Comparison of ENCODE assay signal across 9 cellular contexts in the genomic region with DNA sequence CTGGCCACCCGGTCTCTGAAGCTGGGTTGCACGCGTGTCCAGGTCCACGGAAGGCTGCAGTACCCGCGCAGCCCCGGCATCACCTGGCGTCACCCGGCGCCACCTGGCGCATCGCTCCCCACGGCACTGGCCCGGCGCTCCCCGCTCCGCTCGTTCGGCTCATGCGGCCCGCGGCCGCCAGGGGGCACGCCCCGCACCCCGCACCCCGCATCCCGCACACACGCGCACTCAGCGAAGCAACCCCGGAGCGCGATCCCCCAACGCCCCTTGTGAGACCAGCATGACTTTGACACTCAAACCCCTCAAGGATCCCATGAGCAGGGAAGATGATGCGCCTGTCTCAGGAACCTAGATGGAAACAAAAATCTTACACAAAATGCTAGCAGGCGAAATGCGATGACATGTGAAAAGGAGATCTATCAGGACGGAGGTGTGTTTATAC. TPM values are rescaled to one million over a fixed set of nuclear protein-coding genes. Genes with fewer than 3 reads are reported as not detected.
DNase-seq lines count a peak whose midpoint lies in the region; ATAC-seq and TF ChIP-seq lines count a peak whose summit lies in the region.
"Had no signal": no experiment of that assay in that cellular context is flagged by ENCODE, and none has a peak within 500 bp of the region (broad histone marks: within the 10 kb centered on the region; RNA-seq: fewer than 3 reads in every experiment).

No MANE protein-coding gene starts in this region.

- no peak for TF ChIP-seq POLR2A in heart left ventricle (IDR thresholded peaks at IDR 0.05)
- no peak for TF ChIP-seq POLR2A in gastrocnemius medialis (IDR thresholded peaks at IDR 0.05)

- no peaks in the 10 kb centered on the region for H3K79me2 ChIP-seq in GM23338 (replicated peaks; ENCODE audit: insufficient read depth)
- no peaks in the 10 kb centered on the region for H3K79me2 ChIP-seq in PC-3 (ENCODE audit: low read length)

- DNase-seq in GM23338 (ENCODE audit: low spot score) (peak; percentile 84), PC-3 (peak; percentile 81), heart left ventricle (no peak), gastrocnemius medialis (no peak)
- DNase-seq in activated naive CD4-positive, alpha-beta T cell (lab: John Stamatoyannopoulos, UW) = peak in 3 of 4 experiments; percentile 21 to 57 (median 31)

- H3K36me3 ChIP-seq in GM23338 (ENCODE audit: insufficient read depth) (no peaks in the 10 kb centered on the region), PC-3 (ENCODE audit: low read depth, low read length) (no peaks in the 10 kb centered on the region), heart left ventricle (no peaks in the 10 kb centered on the region), gastrocnemius medialis (no peaks in the 10 kb centered on the region)

- H3K4me3 Mint-ChIP-seq in GM23338 = peak overlapping the region; percentile 53

- in situ Hi-C loops in gastrocnemius medialis (cut with MboI; ENCODE audit: low sequenced_read_pairs in 4 of 4) = loop anchor here (5.0 to 10.0 kb wide), 3 partner anchors 46 to 139 kb away; no protein-coding TSS in a partner anchor

- H3K36me3 Mint-ChIP-seq in GM23338 (ENCODE audit: low read depth) = no peaks in the 10 kb centered on the region; the same call in 2 of the 3 replicates

- H3F3A ChIP-seq in GM23338 (replicated peaks; ENCODE audit: low read depth) (no peaks in the 10 kb centered on the region), PC-3 (ENCODE audit: low read length, unreplicated experiment) (no peaks in the 10 kb centered on the region)

- H3K4me1 Mint-ChIP-seq in GM23338 = peaks cover 9% of the 10 kb centered on the region

- WGBS in heart left ventricle, 4 donors = 7 to 9% (median 8%) methylated on average over 20 to 39 of the region's 39 CpGs

- H3K4me3 ChIP-seq in GM23338 (peak overlapping the region; percentile 48), PC-3 (ENCODE audit: low read length) (peak overlapping the region; percentile 64), heart left ventricle (no peak overlapping the region), gastrocnemius medialis (no peak overlapping the region)

- TF ChIP-seq CTCF in C4-2B (conservative IDR thresholded peaks at IDR 0.05) (peak; percentile 98), GM23338 (conservative IDR thresholded peaks at IDR 0.05; ENCODE audit: low read depth in 2 of 2) (peak; percentile 79 to 94), PC-3 (conservative IDR thresholded peaks at IDR 0.05; ENCODE audit: low read depth, low read length) (peak; percentile 100), heart left ventricle (IDR thresholded peaks at IDR 0.05) (peak; percentile 32 to 66 (median 46)), gastrocnemius medialis (IDR thresholded peaks at IDR 0.05 in 4 of 5, conservative IDR thresholded peaks at IDR 0.05 in 1 of 5) (peak; percentile 11 to 50 (median 20))

- H3K27me3 Mint-ChIP-seq in GM23338 (ENCODE audit: insufficient read depth, low read depth, poor library complexity) = peaks cover 30% of the 10 kb centered on the region

- no peak overlapping the region for H3K27ac ChIP-seq in C4-2B
- H3K27ac ChIP-seq in GM23338 (ENCODE audit: low read depth) = no peak overlapping the region
- H3K27ac ChIP-seq in PC-3 (ENCODE audit: low read length) = no peak overlapping the region
- H3K27ac ChIP-seq in heart left ventricle = no peak overlapping the region
- no peak overlapping the region for H3K27ac ChIP-seq in gastrocnemius medialis

- H3K4me1 ChIP-seq in GM23338 (ENCODE audit: insufficient read depth) = 0 out of 2 replicates have a peak, but pooled peaks cover 5% of the 10 kb centered on the region
- peaks cover 16% of the 10 kb centered on the region; the same call in 1 of the 2 replicates for H3K4me1 ChIP-seq in PC-3 (ENCODE audit: insufficient read depth, low read length)
- H3K4me1 ChIP-seq in heart left ventricle = peaks cover 0 to 17% (median 4%) of the 10 kb centered on the region in 12 donors
- peaks cover 3 to 5% of the 10 kb centered on the region in 2 donors for H3K4me1 ChIP-seq in gastrocnemius medialis

- no peaks in the 10 kb centered on the region; the same call in 1 of the 2 replicates for H4K20me1 ChIP-seq in GM23338 (replicated peaks; ENCODE audit: insufficient read depth)
- no peaks in the 10 kb centered on the region for H4K20me1 ChIP-seq in PC-3 (ENCODE audit: low read length)

- H3K9me3 ChIP-seq in PC-3 (ENCODE audit: low read length) = no peaks in the 10 kb centered on the region
- no peaks in the 10 kb centered on the region for H3K9me3 ChIP-seq in heart left ventricle
- no peaks in the 10 kb centered on the region for H3K9me3 ChIP-seq in gastrocnemius medialis

- H3K9me2 ChIP-seq in GM23338 (ENCODE audit: insufficient read depth) (no peaks in the 10 kb centered on the region), PC-3 (replicated peaks; ENCODE audit: low read length) (no peaks in the 10 kb centered on the region)

- H3K9ac ChIP-seq in PC-3 (ENCODE audit: low read length) = peak overlapping the region; percentile 9; the same call in 1 of the 2 replicates

- intact Hi-C loops in PC-3 (cut with micrococcal nuclease) (loop anchor here (1.0 to 2.0 kb wide), 3 partner anchors 15 to 311 kb away; no protein-coding TSS in a partner anchor), heart left ventricle (cut with DNase I) (loop anchor here (1.0 to 10.0 kb wide), 6 partner anchors 45 to 149 kb away; no protein-coding TSS in a partner anchor), gastrocnemius medialis (cut with DNase I; ENCODE audit: low total_unique reads) (loop anchor here (2.0 kb wide), 1 partner anchor 143 kb away; no protein-coding TSS in a partner anchor)

- H3K4me2 ChIP-seq in GM23338 (peak overlapping the region; percentile 71), PC-3 (ENCODE audit: low read length) (peak overlapping the region; percentile 89)

- peak; percentile 87 for ATAC-seq in GM23338
- ATAC-seq in PC-3 = peak; percentile 77
- peak in 2 of 4 donors; percentile 37 to 45 for ATAC-seq in heart left ventricle
- no peak for ATAC-seq in gastrocnemius medialis
- ATAC-seq in GM21825 (IDR thresholded peaks at IDR 0.05; ENCODE audit: unreplicated experiment) = no peak
- ATAC-seq in HG03460 (IDR thresholded peaks at IDR 0.05; ENCODE audit: unreplicated experiment) = no peak

- H2AFZ ChIP-seq in GM23338 = peak overlapping the region; percentile 86; the same call in 1 of the 2 replicates
- peak overlapping the region; percentile 93 for H2AFZ ChIP-seq in PC-3 (ENCODE audit: low read length)

- BruUV-seq in PC-3 (replicated peaks; lab: Mats Ljungman, UMichigan) = no TSS peak

- peaks cover 3% of the 10 kb centered on the region; the same call in 1 of the 3 replicates for H3K9me3 Mint-ChIP-seq in GM23338

- H3K27me3 ChIP-seq in GM23338 (ENCODE audit: insufficient read depth) (peaks cover 14% of the 10 kb centered on the region), PC-3 (ENCODE audit: low read length) (no peaks in the 10 kb centered on the region), heart left ventricle (peaks cover 5 to 47% (median 24%) of the 10 kb centered on the region in 9 donors), gastrocnemius medialis (peaks cover 20 to 24% (median 20%) of the 10 kb centered on the region in 3 donors)

- CTCF ChIA-PET in PC-3 (lab: Charles Lee) = interaction anchor here (0.8 to 2.2 kb wide), 4 partner anchors 19 to 312 kb away, joined by 5 to 24 read pairs (median 5); no protein-coding TSS in a partner anchor

- POLR2A ChIA-PET in PC-3 (lab: Charles Lee; ENCODE audit: unreplicated experiment) = no interaction called here

- no peak overlapping the region for H3K27ac Mint-ChIP-seq in GM23338

TF ChIP-seq in GM23338, 12 proteins besides CTCF, POLR2A, EP300 and RAD21:
- TF ChIP-seq CREB1 (CRISPR knock-in tag; IDR thresholded peaks at IDR 0.05; ENCODE audit: low read depth) (peak; percentile 63), POLR2AphosphoS5 (IDR thresholded peaks at IDR 0.05; ENCODE audit: low read depth) (no peak), ZNF331 (CRISPR knock-in tag; IDR thresholded peaks at IDR 0.05; ENCODE audit: low read depth) (no peak), EZH2phosphoT487 (IDR thresholded peaks at IDR 0.05; ENCODE audit: unreplicated experiment) (no peak), REST (IDR thresholded peaks at IDR 0.05; ENCODE audit: unreplicated experiment) (no peak)

RNA-seq across cellular contexts. Expression of gene B3GNT6, which starts 11.9 kb away (rescaled TPM):
- total RNA-seq in GM23338 (2014; rRNA removed; shearing (Covaris generic)) = not detected in 2 replicates
- not detected in 2 replicates for polyA plus RNA-seq in GM23338 (2016; fragmentation: Nextera tagmentation; extraction: Ambion mirVana)
- 0.04 TPM in 1 of 2 replicates, not detected in the other for total RNA-seq in PC-3 (2014; rRNA removed)
- total RNA-seq in heart left ventricle = not detected
- polyA plus RNA-seq in heart left ventricle = not detected
- under 1 TPM in 1 of 4 donors, not detected in 3; 0.10 TPM for total RNA-seq in gastrocnemius medialis
- total RNA-seq: myocyte had no signal

RNA-seq across cellular contexts. Expression of gene CAPN5, which starts 20.7 kb away (rescaled TPM):
- 23.2 and 32.2 TPM in 2 replicates for total RNA-seq in GM23338 (2014; rRNA removed; shearing (Covaris generic))
- polyA plus RNA-seq in GM23338 (2016; fragmentation: Nextera tagmentation; extraction: Ambion mirVana) (10.2 TPM in 2 replicates), heart left ventricle (1 to 10 TPM; 1.1 to 2.0 TPM)
- total RNA-seq in PC-3 (2014; rRNA removed) (6.3 and 7.7 TPM in 2 replicates), heart left ventricle (1 to 10 TPM; 1.2 to 4.5 (median 2.3) TPM), gastrocnemius medialis (10 to 100 TPM in 1 of 4 donors, 1 to 10 TPM in 1, under 1 TPM in 2; 0.58 to 12.4 (median 1.5) TPM)

RNA-seq across cellular contexts. Expression of gene OMP, which starts 56.6 kb away (rescaled TPM):
- total RNA-seq in GM23338 (2014; rRNA removed; shearing (Covaris generic)) = 1.0 TPM in 1 of 2 replicates, not detected in the other
- not detected in 2 replicates for polyA plus RNA-seq in GM23338 (2016; fragmentation: Nextera tagmentation; extraction: Ambion mirVana)
- not detected in 2 replicates for total RNA-seq in PC-3 (2014; rRNA removed)
- total RNA-seq in heart left ventricle = not detected
- polyA plus RNA-seq in heart left ventricle = not detected
- total RNA-seq in gastrocnemius medialis = not detected
- total RNA-seq: myocyte had no signal

Comparison
In these comparisons a context has a peak if more than half of its experiments do, and no peak if none do; other contexts are left out.
1. CTCF ChIP-seq: peak in every context shown above with its lines; median percentile 100 in PC-3; 98 in C4-2B; 86 in GM23338; 46 in heart left ventricle; 20 in gastrocnemius medialis.
2. ATAC-seq: peak in GM23338 (single experiment) and PC-3 (single experiment); none in gastrocnemius medialis (0 of 2), GM21825 (single experiment) and HG03460 (single experiment).
3. DNase-seq: peak in GM23338 (single experiment), PC-3 (single experiment) and activated naive CD4-positive, alpha-beta T cell (3 of 4); none in heart left ventricle (0 of 5) and gastrocnemius medialis (0 of 2).
4. H3K4me3 ChIP-seq: peak in GM23338 (single experiment) and PC-3 (single experiment); none in heart left ventricle (0 of 12) and gastrocnemius medialis (0 of 4).